In the genomic region with DNA sequence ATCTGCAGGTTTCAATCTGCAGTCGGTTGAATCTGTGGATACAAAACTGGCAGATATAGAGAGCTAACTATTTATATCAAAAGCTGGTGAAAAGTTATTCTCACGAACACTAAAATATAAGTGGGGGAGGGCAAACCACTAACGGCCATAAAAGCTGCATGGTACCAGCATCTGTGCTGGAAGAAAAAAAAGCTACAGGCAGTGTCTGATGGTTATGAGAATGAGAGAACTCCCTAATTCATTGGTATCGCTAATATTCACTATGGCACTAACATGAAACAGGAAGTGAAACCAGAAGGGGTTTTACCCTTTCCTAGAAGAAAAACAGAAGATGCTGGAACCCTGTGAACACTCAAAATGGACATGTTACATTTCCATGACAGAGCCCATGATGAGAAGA, we compare ENCODE assay signal across 7 cellular contexts. TPM values are rescaled to one million over a fixed set of nuclear protein-coding genes. Genes with fewer than 3 reads are reported as not detected.
DNase-seq lines count a peak whose midpoint lies in the region; ATAC-seq and TF ChIP-seq lines count a peak whose summit lies in the region.

No MANE protein-coding gene starts in this region.

- CTCF ChIA-PET in PC-3 (lab: Charles Lee), result no interaction called here

- H3F3A ChIP-seq in PC-3 (ENCODE audit: low read length, unreplicated experiment), result no peaks in the 10 kb centered on the region

- ATAC-seq in GM18909 (IDR thresholded peaks at IDR 0.05; ENCODE audit: poor library complexity, unreplicated experiment) (peak; percentile 96), HG02571 (IDR thresholded peaks at IDR 0.05; ENCODE audit: unreplicated experiment) (peak; percentile 54), PC-3 (no peak)

- in situ Hi-C loops in KBM-7 (cut with MboI; ENCODE audit: low pct_unique_long_range_greater_than_20kb, low sequenced_read_pairs), result loop anchor here (25.0 kb wide), 1 partner anchor 334 kb away; no protein-coding TSS in a partner anchor

- intact Hi-C loops in PC-3 (cut with micrococcal nuclease), result no loop called here

- no peak overlapping the region for H3K9ac ChIP-seq in PC-3 (ENCODE audit: low read length)

- H3K27ac ChIP-seq in osteoblast (ENCODE audit: low read depth, low read length), result no peak overlapping the region
- no peak overlapping the region for H3K27ac ChIP-seq in Peyer's patch
- H3K27ac ChIP-seq in PC-3 (ENCODE audit: low read length), result no peak overlapping the region

- H3K36me3 ChIP-seq in osteoblast (ENCODE audit: insufficient read depth, low read length) (no peaks in the 10 kb centered on the region), Peyer's patch (peaks cover 0 to 3% (median 0%) of the 10 kb centered on the region in 3 donors), PC-3 (ENCODE audit: low read depth, low read length) (0 out of 2 replicates have a peak, but pooled peaks cover under 1% of the 10 kb centered on the region)

- POLR2A ChIA-PET in PC-3 (lab: Charles Lee; ENCODE audit: unreplicated experiment), result no interaction called here

- H3K27me3 ChIP-seq in osteoblast (ENCODE audit: insufficient read depth, low read length), result no peaks in the 10 kb centered on the region
- H3K27me3 ChIP-seq in Peyer's patch, result no peaks in the 10 kb centered on the region
- no peaks in the 10 kb centered on the region for H3K27me3 ChIP-seq in PC-3 (ENCODE audit: low read length)

- H4K20me1 ChIP-seq in osteoblast (ENCODE audit: insufficient read depth, low read length) (no peaks in the 10 kb centered on the region), PC-3 (ENCODE audit: low read length) (no peaks in the 10 kb centered on the region)

- no peak for TF ChIP-seq CTCF in osteoblast (IDR thresholded peaks at IDR 0.05; ENCODE audit: extremely low read depth, low read depth, low read length)
- TF ChIP-seq CTCF in Peyer's patch (IDR thresholded peaks at IDR 0.05), result no peak
- no peak for TF ChIP-seq CTCF in PC-3 (conservative IDR thresholded peaks at IDR 0.05; ENCODE audit: low read depth, low read length)

- H3K79me2 ChIP-seq in osteoblast (ENCODE audit: insufficient read depth, low read length), result peaks cover 14% of the 10 kb centered on the region
- H3K79me2 ChIP-seq in PC-3 (ENCODE audit: low read length), result peaks cover 11% of the 10 kb centered on the region

- BruUV-seq in PC-3 (replicated peaks; lab: Mats Ljungman, UMichigan), result no TSS peak

- H3K4me3 ChIP-seq in osteoblast (ENCODE audit: insufficient read depth, low read length) (no peak overlapping the region), Peyer's patch (no peak overlapping the region), PC-3 (ENCODE audit: low read length) (no peak overlapping the region)

- no peaks in the 10 kb centered on the region for H3K9me2 ChIP-seq in PC-3 (replicated peaks; ENCODE audit: low read length)

- H3K4me1 ChIP-seq in osteoblast (ENCODE audit: insufficient read depth, low read length), result no peaks in the 10 kb centered on the region
- H3K4me1 ChIP-seq in Peyer's patch, result no peaks in the 10 kb centered on the region
- H3K4me1 ChIP-seq in PC-3 (ENCODE audit: insufficient read depth, low read length), result no peaks in the 10 kb centered on the region

- no peak for TF ChIP-seq POLR2A in Peyer's patch (IDR thresholded peaks at IDR 0.05)

- no peaks in the 10 kb centered on the region for H3K9me3 ChIP-seq in osteoblast (ENCODE audit: low read depth, low read length)
- peaks cover 0 to 10% (median 2%) of the 10 kb centered on the region in 4 donors for H3K9me3 ChIP-seq in Peyer's patch
- no peaks in the 10 kb centered on the region for H3K9me3 ChIP-seq in PC-3 (ENCODE audit: low read length)

- H2AFZ ChIP-seq in osteoblast (ENCODE audit: low read length), result peak overlapping the region; percentile 10
- H2AFZ ChIP-seq in PC-3 (ENCODE audit: low read length), result no peak overlapping the region

- peak overlapping the region; percentile 19 for H3K4me2 ChIP-seq in osteoblast (ENCODE audit: insufficient read depth, low read length)
- no peak overlapping the region for H3K4me2 ChIP-seq in PC-3 (ENCODE audit: low read length)

- DNase-seq in KBM-7 (peak; percentile 88), osteoblast (ENCODE audit: insufficient read length, low spot score, missing footprints) (no peak), Peyer's patch (no peak), PC-3 (no peak), cerebellar cortex (ENCODE audit: low spot score) (no peak)

RNA-seq across cellular contexts. Expression of a gene that starts 15.9 kb away (rescaled TPM):
- 36.5 and 51.0 TPM in 2 replicates for total RNA-seq in osteoblast
- total RNA-seq in Peyer's patch, result 10 to 100 TPM; 11.2 to 57.8 (median 23.0) TPM
- 11.3 and 16.7 TPM in 2 replicates for total RNA-seq in PC-3 (2014; rRNA removed)

RNA-seq across cellular contexts. Expression of a gene that starts 30.4 kb away (rescaled TPM):
- total RNA-seq in osteoblast, result 9.7 and 13.0 TPM in 2 replicates
- total RNA-seq in Peyer's patch, result 10 to 100 TPM in 2 of 4 donors, 1 to 10 TPM in 2; 3.7 to 15.2 (median 8.0) TPM
- total RNA-seq in PC-3 (2014; rRNA removed), result 25.0 and 29.2 TPM in 2 replicates
